Comparison of ENCODE assay signal across 1 cellular context in genomic region chr4:1167244-1167949, GRCh38.
TF ChIP-seq lines count a peak whose summit lies in the region.

No MANE protein-coding gene starts in this region.

TF ChIP-seq in H1, 55 proteins besides CTCF, POLR2A, EP300 and RAD21:
- peak; percentile 13; the same call in 1 of the 2 replicates for TF ChIP-seq TBP (IDR thresholded peaks at IDR 0.05; ENCODE audit: low read depth, low read length)
- peak; percentile 44; the same call in 1 of the 2 replicates for TF ChIP-seq CEBPB (IDR thresholded peaks at IDR 0.05; ENCODE audit: low read depth, low read length)
- peak; percentile 28 for TF ChIP-seq RNF2 (IDR thresholded peaks at IDR 0.05; ENCODE audit: borderline replicate concordance, low read depth, low read length, missing control alignments, poor library complexity, severe bottlenecking)
- no peak for TF ChIP-seq SP2 (IDR thresholded peaks at IDR 0.05; ENCODE audit: low read length)
- TF ChIP-seq CHD2 (IDR thresholded peaks at IDR 0.05; ENCODE audit: low read length) = peak; percentile 76; the same call in 1 of the 2 replicates
- no peak for TF ChIP-seq EGR1 (IDR thresholded peaks at IDR 0.05; ENCODE audit: borderline replicate concordance, low read depth, low read length)
- TF ChIP-seq NRF1 (IDR thresholded peaks at IDR 0.05; ENCODE audit: low read depth, low read length) = 0 out of 2 replicates have a peak, but pooled peaks have one; percentile 13
- TF ChIP-seq CHD1 (IDR thresholded peaks at IDR 0.05; ENCODE audit: low read depth, low read length) = no peak
- TF ChIP-seq KDM5A (IDR thresholded peaks at IDR 0.05; ENCODE audit: low read length) = no peak
- peak; percentile 52; the same call in 1 of the 2 replicates for TF ChIP-seq TAF1 (IDR thresholded peaks at IDR 0.05; ENCODE audit: low read depth, low read length)
- peak; percentile 71; the same call in 1 of the 2 replicates for TF ChIP-seq GABPA (IDR thresholded peaks at IDR 0.05; ENCODE audit: borderline replicate concordance, insufficient read depth, low read length)
- TF ChIP-seq CREB1 (IDR thresholded peaks at IDR 0.05) = peak; percentile 75
- TF ChIP-seq KDM4A (IDR thresholded peaks at IDR 0.05; ENCODE audit: low read depth, low read length, severe bottlenecking) = peak; percentile 99
- TF ChIP-seq TEAD4 (IDR thresholded peaks at IDR 0.05; ENCODE audit: low read depth, low read length) = peak; percentile 40; the same call in 1 of the 2 replicates
- TF ChIP-seq SIRT6 (IDR thresholded peaks at IDR 0.05; ENCODE audit: low read length) = no peak
- no peak for TF ChIP-seq SRF (IDR thresholded peaks at IDR 0.05; ENCODE audit: low read depth, low read length)
- TF ChIP-seq NANOG (IDR thresholded peaks at IDR 0.05; ENCODE audit: insufficient read depth, low read depth, low read length, poor library complexity, severe bottlenecking) = no peak
- no peak for TF ChIP-seq ATF3 (IDR thresholded peaks at IDR 0.05; ENCODE audit: insufficient read depth, low read depth, low read length)
- peak; percentile 58; the same call in 1 of the 2 replicates for TF ChIP-seq PHF8 (conservative IDR thresholded peaks at IDR 0.05; ENCODE audit: low read depth, low read length)
- TF ChIP-seq BCL11A (IDR thresholded peaks at IDR 0.05; ENCODE audit: low read depth in 2 of 2, low read length in 2 of 2) = no peak
- peak; percentile 78 for TF ChIP-seq E2F6 (IDR thresholded peaks at IDR 0.05)
- TF ChIP-seq MAX (IDR thresholded peaks at IDR 0.05) = peak; percentile 83
- no peak for TF ChIP-seq CHD7 (IDR thresholded peaks at IDR 0.05; ENCODE audit: insufficient replicate concordance, low read length)
- no peak for TF ChIP-seq EZH2 (IDR thresholded peaks at IDR 0.05; ENCODE audit: low read depth, low read length, severe bottlenecking)
- TF ChIP-seq POLR2AphosphoS5 (IDR thresholded peaks at IDR 0.05; ENCODE audit: low read depth, low read length) = no peak; the same call in 1 of the 2 replicates
- peak; percentile 54 for TF ChIP-seq ASH2L (IDR thresholded peaks at IDR 0.05; ENCODE audit: low read length)
- TF ChIP-seq BACH1 (IDR thresholded peaks at IDR 0.05; ENCODE audit: low read length) = no peak
